Comparison of ENCODE assay signal across 8 cellular contexts in the genomic region with DNA sequence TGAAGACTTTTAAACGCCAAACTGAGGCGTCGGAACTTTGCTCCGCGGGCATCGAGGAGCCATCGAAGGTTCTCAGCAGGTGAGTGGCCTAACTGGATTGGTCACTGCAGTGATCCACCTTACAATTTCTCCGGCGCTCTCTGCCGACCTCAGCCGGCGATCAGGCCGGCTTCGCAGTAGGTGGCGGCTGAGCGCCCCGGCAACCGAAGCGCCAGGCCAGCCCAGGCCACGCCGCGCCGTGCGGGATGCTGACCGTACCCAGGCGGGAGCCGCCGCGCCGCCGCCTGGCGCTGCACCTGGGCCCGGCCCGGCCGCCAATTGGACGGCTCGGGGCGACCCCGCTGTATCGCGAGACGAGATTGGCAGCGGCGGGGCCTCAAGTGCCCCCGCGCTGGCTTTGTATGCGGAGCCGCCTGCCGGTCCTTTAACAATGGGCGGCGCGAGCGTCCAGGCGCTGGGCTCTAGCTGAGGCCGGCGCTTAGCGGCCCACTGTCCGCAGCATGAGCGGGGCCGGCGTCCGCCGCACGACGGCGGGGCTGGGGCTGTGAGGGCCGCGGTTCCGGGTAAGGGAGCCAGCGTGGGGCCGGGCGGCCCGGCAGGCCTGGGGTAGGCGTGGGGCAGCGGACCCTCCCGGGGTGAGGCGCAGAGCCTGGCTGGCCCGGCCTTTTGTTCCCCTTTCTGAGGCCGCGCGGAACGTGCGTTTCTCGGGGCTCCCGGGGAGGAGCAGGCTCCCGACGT. TPM values are rescaled to one million over a fixed set of nuclear protein-coding genes. Genes with fewer than 3 reads are reported as not detected.
DNase-seq lines count a peak whose midpoint lies in the region; ATAC-seq and TF ChIP-seq lines count a peak whose summit lies in the region.

Gene CCNJ (plus strand): TSS at position 427 of the 738 bp plus-strand sequence. CDS start 811 bp downstream, outside the sequence.

- H3F3A ChIP-seq in DOHH2 (ENCODE audit: control insufficient read depth, insufficient read depth) = no peaks in the 10 kb centered on the region

- H3K4me2 ChIP-seq in DOHH2 (ENCODE audit: low read length) = peak within 1 kb of the TSS; percentile 69

- H3K27ac Mint-ChIP-seq in nephron progenitor cell = peak within 1 kb of the TSS; percentile 92

- peaks cover 39% of the 10 kb centered on the region for H3K36me3 ChIP-seq in DOHH2 (ENCODE audit: control insufficient read depth, low read length)

- H4K20me1 ChIP-seq in DOHH2 (ENCODE audit: control insufficient read depth, insufficient read depth, low read depth, low read length) = peaks cover 4% of the 10 kb centered on the region; the same call in 1 of the 2 replicates

- H3K4me3 ChIP-seq in DOHH2 (ENCODE audit: low read length) = peak within 1 kb of the TSS; percentile 95
- H3K4me3 ChIP-seq in fibroblast of villous mesenchyme (ENCODE audit: low read depth, low read length) = peak within 1 kb of the TSS; percentile 70

- peaks cover 5% of the 10 kb centered on the region for H3K27me3 Mint-ChIP-seq in nephron progenitor cell (ENCODE audit: low read depth, poor library complexity)

- peaks cover 11% of the 10 kb centered on the region for H3K9me3 Mint-ChIP-seq in nephron progenitor cell

- peak; percentile 88 for ATAC-seq in GM21723 (IDR thresholded peaks at IDR 0.05; ENCODE audit: unreplicated experiment)
- peak; percentile 96 for ATAC-seq in stimulated activated naive CD8-positive, alpha-beta T cell treated with anti-CD3 and anti-CD28 coated beads, Interleukin-15, Interleukin-2, amounts not matched to agents 100 U/mL and 50 U/mL, for 24 hours

- H3K9me3 ChIP-seq in DOHH2 (ENCODE audit: control insufficient read depth, insufficient read depth, low read length) = no peaks in the 10 kb centered on the region

- DNase-seq in KBM-7 (peak; percentile 83), RWPE1 (ENCODE audit: low spot score) (peak; percentile 98), fibroblast of villous mesenchyme (ENCODE audit: low read depth) (peak; percentile 90), nephron progenitor cell (peak; percentile 87)
- peak; percentile 73 for DNase-seq in activated T-helper 9 cell treated with anti-CD3 and anti-CD28 coated beads, Interleukin-2, amount 50 U/mL, for 16 hours (ENCODE audit: low read depth)
- peak; percentile 85 for DNase-seq in stimulated activated naive CD8-positive, alpha-beta T cell treated with anti-CD3 and anti-CD28 coated beads, Interleukin-15, Interleukin-2, amounts not matched to agents 100 U/mL and 50 U/mL, for 24 hours

- peak within 1 kb of the TSS; percentile 31 for H3K27ac ChIP-seq in DOHH2 (ENCODE audit: low read depth, low read length)
- peak within 1 kb of the TSS; percentile 72 for H3K27ac ChIP-seq in RWPE1

- TF ChIP-seq CTCF in DOHH2 (IDR thresholded peaks at IDR 0.05; ENCODE audit: low read depth, low read length, poor library complexity, severe bottlenecking) (no peak), RWPE1 (conservative IDR thresholded peaks at IDR 0.05; ENCODE audit: low read depth) (no peak), fibroblast of villous mesenchyme (IDR thresholded peaks at IDR 0.05; ENCODE audit: insufficient read depth, low read depth, low read length) (no peak), nephron progenitor cell (IDR thresholded peaks at IDR 0.05) (no peak)

- peaks cover 24% of the 10 kb centered on the region for H3K36me3 Mint-ChIP-seq in nephron progenitor cell (ENCODE audit: low read depth)

- H3K4me1 Mint-ChIP-seq in nephron progenitor cell = peaks cover 47% of the 10 kb centered on the region

- peaks cover 47% of the 10 kb centered on the region for H3K4me1 ChIP-seq in DOHH2 (ENCODE audit: control insufficient read depth, low read length)

- peaks cover 57% of the 10 kb centered on the region for H3K79me2 ChIP-seq in DOHH2 (ENCODE audit: control insufficient read depth, low read length)

- POLR2A ChIA-PET in RWPE1 (lab: Yijun Ruan, JAX; ENCODE audit: low non-redundant PET) = interaction anchor here (0.7 kb wide), 1 partner anchor 180 kb away, joined by 3 read pairs; no protein-coding TSS in a partner anchor

- peak within 1 kb of the TSS; percentile 88 for H3K4me3 Mint-ChIP-seq in nephron progenitor cell

- H3K27me3 ChIP-seq in DOHH2 (ENCODE audit: control insufficient read depth, low read length) = no peaks in the 10 kb centered on the region

- CTCF ChIA-PET in RWPE1 (lab: Yijun Ruan, JAX) = no interaction called here

- no peaks in the 10 kb centered on the region for H3K9me2 ChIP-seq in DOHH2 (replicated peaks; ENCODE audit: control insufficient read depth, low read length)

- in situ Hi-C loops in KBM-7 (cut with MboI; ENCODE audit: low pct_unique_long_range_greater_than_20kb, low sequenced_read_pairs) = no loop called here

RNA-seq across cellular contexts. Expression of gene CCNJ, which starts in this region (rescaled TPM):
- total RNA-seq in fibroblast of villous mesenchyme = 5.8 and 7.8 TPM in 2 replicates

Comparison
In these comparisons a context has a peak if more than half of its experiments do, and no peak if none do; other contexts are left out.
1. Peak in every context shown above with its lines: DNase-seq, ATAC-seq, H3K4me3 ChIP-seq and H3K27ac ChIP-seq.